In the genomic region with DNA sequence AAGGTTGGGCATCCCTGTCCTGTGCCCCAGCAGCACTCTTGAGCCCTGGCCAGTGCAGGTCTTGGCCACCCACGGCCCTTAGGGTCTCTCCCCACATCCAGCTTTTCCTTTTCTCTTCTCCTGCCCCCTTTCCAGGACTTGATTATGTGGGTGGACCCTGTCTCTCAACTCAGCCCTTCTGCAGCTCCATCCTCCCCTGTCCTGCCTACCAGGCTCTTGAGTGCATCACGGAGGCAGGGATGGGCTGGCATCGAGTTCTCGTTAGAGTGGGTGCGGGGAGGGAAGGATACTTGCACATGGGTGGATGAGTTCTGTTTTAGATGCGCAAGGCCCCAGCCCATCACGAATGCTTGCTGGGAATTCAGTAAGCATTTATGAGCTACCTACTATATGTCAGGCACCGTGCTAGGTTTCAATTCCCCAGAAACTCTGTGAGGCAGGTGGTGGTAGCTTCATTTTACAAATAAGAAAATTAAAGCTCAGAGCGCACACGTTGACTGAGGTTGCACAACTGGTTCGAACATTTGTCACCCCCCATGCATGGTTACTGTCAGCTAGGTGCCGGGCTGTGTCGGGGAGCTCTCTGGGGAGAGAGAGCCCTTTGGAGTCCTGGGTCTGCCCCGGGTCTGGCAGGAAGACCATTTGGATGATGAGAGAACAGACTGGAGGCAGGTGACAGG, we compare ENCODE assay signal across 15 cellular contexts.
DNase-seq lines count a peak whose midpoint lies in the region; ATAC-seq and TF ChIP-seq lines count a peak whose summit lies in the region.
"Had no signal": no experiment of that assay in that cellular context is flagged by ENCODE, and none has a peak within 500 bp of the region (broad histone marks: within the 10 kb centered on the region; RNA-seq: fewer than 3 reads in every experiment).

No MANE protein-coding gene starts in this region.

- no peak overlapping the region for H4K8ac ChIP-seq in neuronal stem cell (ENCODE audit: low read depth, low read length)

- H3K79me2 ChIP-seq in HCT116 (ENCODE audit: insufficient read depth, low read length) (no peaks in the 10 kb centered on the region), OCI-LY3 (ENCODE audit: low read length) (no peaks in the 10 kb centered on the region)

- no peak overlapping the region for H2BK15ac ChIP-seq in neuronal stem cell (ENCODE audit: low read length)

- H3K4me2 ChIP-seq in HCT116 (ENCODE audit: low read length), result peak overlapping the region; percentile 40; the same call in 1 of the 2 replicates
- peak overlapping the region; percentile 53 for H3K4me2 ChIP-seq in OCI-LY3 (ENCODE audit: low read length)
- H3K4me2 ChIP-seq in neuronal stem cell (ENCODE audit: insufficient read depth, low read length, poor library complexity, severe bottlenecking), result no peak overlapping the region

- no peak overlapping the region for H2BK12ac ChIP-seq in neuronal stem cell (ENCODE audit: low read length)

- TF ChIP-seq RAD21 in HCT116 (IDR thresholded peaks at IDR 0.05; ENCODE audit: low read depth), result no peak

- no peak; the same call in 1 of the 2 replicates for ATAC-seq in HCT116
- no peak for ATAC-seq in activated T-cell treated with anti-CD3 and anti-CD28 coated beads, Interleukin-2, amount 50 U/mL, for 4 hours

- H2AFZ ChIP-seq in HCT116 (ENCODE audit: low read depth, low read length, poor library complexity, severe bottlenecking), result no peak overlapping the region
- H2AFZ ChIP-seq in OCI-LY3 (ENCODE audit: low read depth, low read length), result no peak overlapping the region
- no peak overlapping the region for H2AFZ ChIP-seq in neuronal stem cell (ENCODE audit: low read length)

- peaks cover 11% of the 10 kb centered on the region for H3K27me3 Mint-ChIP-seq in activated T-cell treated with anti-CD3 and anti-CD28 coated beads, Interleukin-2, amount 50 U/mL, for 4 hours (ENCODE audit: low read depth)

- H3K14ac ChIP-seq in neuronal stem cell (ENCODE audit: low read length), result no peak overlapping the region

- H4K20me1 ChIP-seq in HCT116 (ENCODE audit: insufficient read depth) (no peaks in the 10 kb centered on the region), OCI-LY3 (ENCODE audit: insufficient read depth, low read length) (no peaks in the 10 kb centered on the region)

- no peaks in the 10 kb centered on the region for H3K36me3 ChIP-seq in HCT116 (ENCODE audit: control insufficient read depth in 1 of 2, insufficient read depth in 2 of 2, low read length in 2 of 2)
- H3K36me3 ChIP-seq in OCI-LY3 (replicated peaks; ENCODE audit: low read depth, low read length), result no peaks in the 10 kb centered on the region
- no peaks in the 10 kb centered on the region for H3K36me3 ChIP-seq in neuronal stem cell (replicated peaks in 1 of 2; ENCODE audit: control insufficient read depth in 2 of 2, insufficient read depth in 2 of 2, low read length in 2 of 2)
- no peaks in the 10 kb centered on the region for H3K36me3 ChIP-seq in esophagus squamous epithelium

- intact Hi-C loops in HCT116 (cut with micrococcal nuclease) (no loop called here), esophagus squamous epithelium (cut with DNase I) (no loop called here)

- peak overlapping the region; percentile 42 for H2AK5ac ChIP-seq in neuronal stem cell (ENCODE audit: low read depth, low read length)

- no peak overlapping the region for H4K91ac ChIP-seq in neuronal stem cell (ENCODE audit: low read depth, low read length, poor library complexity)

- H3K9me2 ChIP-seq in HCT116 (ENCODE audit: insufficient read depth), result no peaks in the 10 kb centered on the region

- RAD21 ChIA-PET in HCT116 (lab: Charles Lee; ENCODE audit: low non-redundant PET in 1 of 2, low total read pairs in 2 of 2, uncharacterized antibody in 2 of 2, unreplicated experiment in 2 of 2), result no interaction called here

- no CpG with 5 or more reads among the region's 14 CpGs for WGBS in neuronal stem cell (ENCODE audit: extremely low coverage in 2 of 2, insufficient read length in 2 of 2, insufficient replicate concordance in 1 of 2), 2 donors
- 73 to 76% methylated on average over 10 to 14 of the region's 14 CpGs for WGBS in esophagus squamous epithelium, 2 donors

- H3K4ac ChIP-seq in neuronal stem cell (ENCODE audit: low read length), result no peak overlapping the region

- peak overlapping the region; percentile 8 for H3K18ac ChIP-seq in neuronal stem cell (ENCODE audit: low read length)

- H2BK120ac ChIP-seq in neuronal stem cell (ENCODE audit: low read depth, low read length), result no peak overlapping the region

- H3K4me3 ChIP-seq in HCT116 (replicated peaks in 1 of 2; ENCODE audit: low read depth in 1 of 2, low read length in 2 of 2) (no peak overlapping the region), OCI-LY3 (ENCODE audit: low read length) (no peak overlapping the region), neuronal stem cell (ENCODE audit: low read length in 2 of 2) (no peak overlapping the region), esophagus squamous epithelium (no peak overlapping the region)

- H3K36me3 Mint-ChIP-seq in activated T-cell treated with anti-CD3 and anti-CD28 coated beads, Interleukin-2, amount 50 U/mL, for 4 hours (ENCODE audit: insufficient read depth), result no peaks in the 10 kb centered on the region

- POLR2A ChIA-PET in HCT116 (lab: Charles Lee), result no interaction called here

- no peak overlapping the region for H3K27ac ChIP-seq in HCT116 (ENCODE audit: low read depth, low read length)
- H3K27ac ChIP-seq in OCI-LY3 (ENCODE audit: low read length), result no peak overlapping the region
- H3K27ac ChIP-seq in neuronal stem cell (replicated peaks; ENCODE audit: low read length), result no peak overlapping the region
- H3K27ac ChIP-seq in esophagus squamous epithelium, result no peak overlapping the region

- peak; percentile 38 for DNase-seq in activated effector memory CD4-positive, alpha-beta T cell treated with anti-CD3 and anti-CD28 coated beads, Interleukin-2, amount 50 U/mL, for 16 hours
- no peak for DNase-seq in activated effector memory CD4-positive, alpha-beta T cell treated with Interleukin-2 at 50 U/mL for 16 hours
- DNase-seq in HCT116 (ENCODE audit: low read depth, low spot score) (no peak), neuronal stem cell (ENCODE audit: low spot score) (no peak), esophagus squamous epithelium (lab: John Stamatoyannopoulos, UW) (no peak), NCI-H2081 (lab: John Stamatoyannopoulos, UW) (no peak)
- DNase-seq in activated T-cell treated with anti-CD3 and anti-CD28 coated beads, Interleukin-2, amount 50 U/mL, for 4 hours, result no peak
- DNase-seq: C1 segment of cervical spinal cord; CD4-positive, alpha-beta T cell; GF-D8; GOT3; HFFc6 had no signal

- H3K79me1 ChIP-seq in neuronal stem cell (ENCODE audit: low read depth, low read length), result no peaks in the 10 kb centered on the region

- no TSS peak for BruUV-seq in HCT116 (replicated peaks; lab: Mats Ljungman, UMichigan)

- no peak overlapping the region for H3K4me3 Mint-ChIP-seq in activated T-cell treated with anti-CD3 and anti-CD28 coated beads, Interleukin-2, amount 50 U/mL, for 4 hours
- H3K4me3 Mint-ChIP-seq: B cell; CD4-positive, alpha-beta T cell; H9; HFFc6 had no signal

- H3K4me1 Mint-ChIP-seq in activated T-cell treated with anti-CD3 and anti-CD28 coated beads, Interleukin-2, amount 50 U/mL, for 4 hours (ENCODE audit: low read depth), result no peaks in the 10 kb centered on the region
- H3K4me1 Mint-ChIP-seq: B cell had no signal

- H3K23ac ChIP-seq in neuronal stem cell (ENCODE audit: low read depth, low read length, poor library complexity), result no peak overlapping the region

- H3K9me3 Mint-ChIP-seq in activated T-cell treated with anti-CD3 and anti-CD28 coated beads, Interleukin-2, amount 50 U/mL, for 4 hours, result no peaks in the 10 kb centered on the region
- H3K9me3 Mint-ChIP-seq: CD4-positive, alpha-beta T cell; H9; HFFc6 had no signal

- no peaks in the 10 kb centered on the region for H3K9me3 ChIP-seq in HCT116 (ENCODE audit: control insufficient read depth in 1 of 2, insufficient read depth in 1 of 2, low read depth in 1 of 2, low read length in 2 of 2)
- no peaks in the 10 kb centered on the region for H3K9me3 ChIP-seq in OCI-LY3 (ENCODE audit: insufficient read depth, low read length)
- no peaks in the 10 kb centered on the region for H3K9me3 ChIP-seq in neuronal stem cell (replicated peaks in 1 of 2; ENCODE audit: control insufficient read depth in 2 of 2, insufficient read depth in 1 of 2, low read depth in 1 of 2, low read length in 2 of 2)
- H3K9me3 ChIP-seq in esophagus squamous epithelium, result no peaks in the 10 kb centered on the region

- TF ChIP-seq CTCF in HCT116 (IDR thresholded peaks at IDR 0.05 in 2 of 3, conservative IDR thresholded peaks at IDR 0.05 in 1 of 3; ENCODE audit: borderline replicate concordance in 1 of 3, insufficient read depth in 1 of 3, low read depth in 2 of 3, low read length in 2 of 3) (no peak), OCI-LY3 (IDR thresholded peaks at IDR 0.05; ENCODE audit: low read depth, low read length) (no peak), esophagus squamous epithelium (IDR thresholded peaks at IDR 0.05) (no peak)

- no peak for TF ChIP-seq POLR2A in HCT116 (IDR thresholded peaks at IDR 0.05; ENCODE audit: borderline replicate concordance, extremely low read depth, insufficient read depth, insufficient read length)
- TF ChIP-seq POLR2A in esophagus squamous epithelium (IDR thresholded peaks at IDR 0.05), result no peak

- CTCF ChIA-PET in HCT116 (lab: Charles Lee), result interaction anchor here (1.3 to 1.8 kb wide), 2 partner anchors 11 to 13 kb away, joined by 3 to 6 read pairs; no protein-coding TSS in a partner anchor

- no peak overlapping the region for H3K9ac ChIP-seq in HCT116 (ENCODE audit: low read length)
- H3K9ac ChIP-seq in OCI-LY3 (ENCODE audit: low read length), result no peak overlapping the region
- no peak overlapping the region for H3K9ac ChIP-seq in neuronal stem cell (ENCODE audit: low read depth, low read length, poor library complexity)

- H3K27me3 ChIP-seq in HCT116 (ENCODE audit: insufficient read depth, low read length), result no peaks in the 10 kb centered on the region
- H3K27me3 ChIP-seq in OCI-LY3 (ENCODE audit: low read depth, low read length), result no peaks in the 10 kb centered on the region
- H3K27me3 ChIP-seq in neuronal stem cell (ENCODE audit: control insufficient read depth in 3 of 3, insufficient read depth in 3 of 3, low read depth in 1 of 3, low read length in 3 of 3), result peaks cover 0 to 6% (median 0%) of the 10 kb centered on the region in 3 experiments
- no peaks in the 10 kb centered on the region for H3K27me3 ChIP-seq in esophagus squamous epithelium

- H3K4me1 ChIP-seq in HCT116 (ENCODE audit: control insufficient read depth in 1 of 2, insufficient read depth in 2 of 2, low read length in 2 of 2), result peaks cover 7 to 13% of the 10 kb centered on the region in 2 experiments; a peak in 3 of 4 replicates
- peaks cover 24% of the 10 kb centered on the region for H3K4me1 ChIP-seq in OCI-LY3 (ENCODE audit: low read length)
- peaks cover 0 to 3% of the 10 kb centered on the region in 2 donors for H3K4me1 ChIP-seq in neuronal stem cell (ENCODE audit: control insufficient read depth in 2 of 2, insufficient read depth in 1 of 2, low read depth in 1 of 2, low read length in 2 of 2)
- H3K4me1 ChIP-seq in esophagus squamous epithelium, result peaks cover 0 to 21% (median 7%) of the 10 kb centered on the region in 3 donors

- no peak overlapping the region for H2BK5ac ChIP-seq in neuronal stem cell (ENCODE audit: low read length)

TF ChIP-seq in HCT116, 20 proteins besides CTCF, POLR2A, EP300 and RAD21 (continues in another document):
- no peak for TF ChIP-seq EZH2phosphoT487 (IDR thresholded peaks at IDR 0.05; ENCODE audit: borderline replicate concordance)
- no peak for TF ChIP-seq CEBPB (IDR thresholded peaks at IDR 0.05; ENCODE audit: low read depth)
